Comparison of ENCODE assay signal across 8 cellular contexts in the genomic region with DNA sequence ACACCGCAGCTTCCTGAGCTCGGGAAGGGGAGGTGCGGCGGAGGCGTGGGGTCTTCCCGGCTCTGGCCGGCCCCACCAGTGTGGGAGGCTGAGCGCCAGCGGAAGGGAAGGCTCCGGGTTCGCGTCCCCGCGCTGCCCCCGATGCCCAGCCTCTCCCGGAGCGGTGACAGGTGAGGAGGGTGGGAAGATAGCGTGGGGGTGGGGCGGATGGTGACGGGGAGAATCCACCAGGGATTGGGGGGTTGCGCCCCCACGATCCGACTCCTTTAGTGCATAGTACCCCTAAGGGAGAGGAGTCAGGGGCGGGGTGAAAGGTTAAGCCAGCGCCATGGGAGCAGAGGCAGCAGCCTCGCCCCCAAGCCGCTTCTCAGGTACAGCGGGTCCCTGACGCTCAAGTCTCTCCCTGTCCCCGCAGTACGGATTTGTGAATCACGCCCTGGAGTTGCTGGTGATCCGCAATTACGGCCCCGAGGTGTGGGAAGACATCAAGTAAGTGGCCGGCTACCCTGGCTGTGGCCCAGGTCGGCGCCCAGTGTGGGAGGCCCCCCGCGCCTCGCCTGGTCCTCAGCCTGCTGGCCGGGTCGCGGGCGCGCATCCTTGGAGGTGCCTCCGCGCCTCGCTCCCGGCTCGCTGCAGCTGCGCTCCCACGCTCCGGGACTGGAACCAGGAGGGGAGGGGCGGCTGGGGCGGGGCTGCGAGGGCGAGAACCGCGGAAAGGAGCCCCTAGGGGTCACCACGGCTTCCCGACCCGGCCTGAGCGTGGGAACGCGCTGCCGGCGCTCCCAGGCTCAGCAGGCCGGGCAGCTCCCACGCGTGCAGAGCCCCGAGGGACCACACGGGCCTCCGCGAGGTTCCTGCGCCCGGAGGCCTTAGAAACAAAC.
A peak's percentile ranks its signal among the peaks of the same experiment; 100 is the strongest.
DNase-seq lines count a peak whose midpoint lies in the region; ATAC-seq and TF ChIP-seq lines count a peak whose summit lies in the region.
"Had no signal": no experiment of that assay in that cellular context is flagged by ENCODE, and none has a peak within 500 bp of the region (broad histone marks: within the 10 kb centered on the region; RNA-seq: fewer than 3 reads in every experiment).

No MANE protein-coding gene starts in this region.

- H3K27ac ChIP-seq in HEK293 (ENCODE audit: extremely low read depth, low read depth, low read length) (peak overlapping the region; percentile 85; the same call in 1 of the 2 replicates), caudate nucleus (ENCODE audit: low read depth, low read length) (peak overlapping the region; percentile 92), layer of hippocampus (ENCODE audit: low read depth, low read length) (peak overlapping the region; percentile 84)

- peaks cover 2% of the 10 kb centered on the region for H3K9me3 Mint-ChIP-seq in stimulated activated memory B cell treated with anti-CD40 and anti-IgM and Interleukin-4, amounts not matched to agents 10 μg/mL and 1 μg/mL and 100 μg/mL, for 72 hours

- H3K4me1 Mint-ChIP-seq in stimulated activated memory B cell treated with anti-CD40 and anti-IgM and Interleukin-4, amounts not matched to agents 10 μg/mL and 1 μg/mL and 100 μg/mL, for 72 hours, result no peaks in the 10 kb centered on the region
- H3K4me1 Mint-ChIP-seq: central memory CD8-positive, alpha-beta T cell had no signal

- H3K9me3 ChIP-seq in HEK293 (ENCODE audit: control insufficient read depth, insufficient read depth, low read depth, low read length), result no peaks in the 10 kb centered on the region

- ATAC-seq in GM18498 (IDR thresholded peaks at IDR 0.05; ENCODE audit: unreplicated experiment), result peak; percentile 21
- peak; percentile 37 for ATAC-seq in stimulated activated memory B cell treated with anti-CD40 and anti-IgM and Interleukin-4, amounts not matched to agents 10 μg/mL and 1 μg/mL and 100 μg/mL, for 72 hours

- DNase-seq in NCI-H510A treated with DMSO at 0.1 percent for 48 hours (lab: John Stamatoyannopoulos, UW) (peak; percentile 1), caudate nucleus (lab: John Stamatoyannopoulos, UW) (peak in 55 of 61 donors; percentile 5 to 78 (median 43)), SIG-M5 treated with dmso at 0.1 percent for 504 hours (lab: John Stamatoyannopoulos, UW; ENCODE audit: unreplicated experiment) (no peak)

- H3K4me3 Mint-ChIP-seq in stimulated activated memory B cell treated with anti-CD40 and anti-IgM and Interleukin-4, amounts not matched to agents 10 μg/mL and 1 μg/mL and 100 μg/mL, for 72 hours, result peak overlapping the region; percentile 39
- H3K4me3 Mint-ChIP-seq: central memory CD8-positive, alpha-beta T cell had no signal

- TF ChIP-seq CTCF in HEK293 (tag by site-specific recombination; IDR thresholded peaks at IDR 0.05), result peak; percentile 46; the same call in 1 of the 2 replicates

- no peaks in the 10 kb centered on the region for H3K36me3 ChIP-seq in HEK293 (ENCODE audit: control insufficient read depth in 2 of 2, insufficient read depth in 1 of 2, low read length in 2 of 2)

- H3K27me3 Mint-ChIP-seq in stimulated activated memory B cell treated with anti-CD40 and anti-IgM and Interleukin-4, amounts not matched to agents 10 μg/mL and 1 μg/mL and 100 μg/mL, for 72 hours, result peaks cover 21% of the 10 kb centered on the region

- CTCF ChIA-PET in HEK293 (lab: Yijun Ruan, JAX), result no interaction called here

- H3K27me3 ChIP-seq in layer of hippocampus (ENCODE audit: control insufficient read depth, insufficient read depth, low read length), result no peaks in the 10 kb centered on the region

- POLR2A ChIA-PET in HEK293 (lab: Yijun Ruan, JAX), result interaction anchor here (1.0 kb wide), 1 partner anchor 54 kb away, joined by 3 read pairs; no protein-coding TSS in a partner anchor

- peak overlapping the region; percentile 68 for H3K4me3 ChIP-seq in HEK293 (ENCODE audit: low read depth, low read length)

- no peak overlapping the region for H3K27ac Mint-ChIP-seq in stimulated activated memory B cell treated with anti-CD40 and anti-IgM and Interleukin-4, amounts not matched to agents 10 μg/mL and 1 μg/mL and 100 μg/mL, for 72 hours

- no peaks in the 10 kb centered on the region for H3K4me1 ChIP-seq in HEK293 (ENCODE audit: control insufficient read depth, insufficient read depth, low read length)

- no peaks in the 10 kb centered on the region for H3K36me3 Mint-ChIP-seq in stimulated activated memory B cell treated with anti-CD40 and anti-IgM and Interleukin-4, amounts not matched to agents 10 μg/mL and 1 μg/mL and 100 μg/mL, for 72 hours

TF ChIP-seq in HEK293, 187 proteins besides CTCF, POLR2A, EP300 and RAD21 (continues in another document):
- no peak for TF ChIP-seq IKZF3 (tag by site-specific recombination; IDR thresholded peaks at IDR 0.05)
- peak; percentile 49 for TF ChIP-seq ZNF335 (tag by site-specific recombination; conservative IDR thresholded peaks at IDR 0.05)
- TF ChIP-seq, protein P1, sequence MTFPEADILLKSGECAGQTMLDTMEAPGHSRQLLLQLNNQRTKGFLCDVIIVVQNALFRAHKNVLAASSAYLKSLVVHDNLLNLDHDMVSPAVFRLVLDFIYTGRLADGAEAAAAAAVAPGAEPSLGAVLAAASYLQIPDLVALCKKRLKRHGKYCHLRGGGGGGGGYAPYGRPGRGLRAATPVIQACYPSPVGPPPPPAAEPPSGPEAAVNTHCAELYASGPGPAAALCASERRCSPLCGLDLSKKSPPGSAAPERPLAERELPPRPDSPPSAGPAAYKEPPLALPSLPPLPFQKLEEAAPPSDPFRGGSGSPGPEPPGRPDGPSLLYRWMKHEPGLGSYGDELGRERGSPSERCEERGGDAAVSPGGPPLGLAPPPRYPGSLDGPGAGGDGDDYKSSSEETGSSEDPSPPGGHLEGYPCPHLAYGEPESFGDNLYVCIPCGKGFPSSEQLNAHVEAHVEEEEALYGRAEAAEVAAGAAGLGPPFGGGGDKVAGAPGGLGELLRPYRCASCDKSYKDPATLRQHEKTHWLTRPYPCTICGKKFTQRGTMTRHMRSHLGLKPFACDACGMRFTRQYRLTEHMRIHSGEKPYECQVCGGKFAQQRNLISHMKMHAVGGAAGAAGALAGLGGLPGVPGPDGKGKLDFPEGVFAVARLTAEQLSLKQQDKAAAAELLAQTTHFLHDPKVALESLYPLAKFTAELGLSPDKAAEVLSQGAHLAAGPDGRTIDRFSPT (tag by site-specific recombination; IDR thresholded peaks at IDR 0.05), result 0 out of 2 replicates have a peak, but pooled peaks have one; percentile 6
- peak; percentile 70; the same call in 1 of the 2 replicates for TF ChIP-seq EGR2 (tag by site-specific recombination; IDR thresholded peaks at IDR 0.05; ENCODE audit: low read depth)
- 0 out of 2 replicates have a peak, but pooled peaks have one; percentile 24 for TF ChIP-seq ZNF600 (tag by site-specific recombination; IDR thresholded peaks at IDR 0.05)
- TF ChIP-seq ZNF692 (tag by site-specific recombination; IDR thresholded peaks at IDR 0.05), result peak; percentile 14; the same call in 1 of the 2 replicates
- TF ChIP-seq GLIS2 (tag by site-specific recombination; IDR thresholded peaks at IDR 0.05), result peak; percentile 84
- peak; percentile 71 for TF ChIP-seq GLIS1 (tag by site-specific recombination; IDR thresholded peaks at IDR 0.05)
- TF ChIP-seq HOXC10 (CRISPR knock-in tag; IDR thresholded peaks at IDR 0.05), result 0 out of 2 replicates have a peak, but pooled peaks have one; percentile 17
- TF ChIP-seq ZBTB20 (tag by site-specific recombination; IDR thresholded peaks at IDR 0.05), result 0 out of 2 replicates have a peak, but pooled peaks have one; percentile 27
- TF ChIP-seq ZBTB48 (tag by site-specific recombination; IDR thresholded peaks at IDR 0.05), result no peak; the same call in 1 of the 2 replicates
- no peak for TF ChIP-seq ZBTB49 (tag by site-specific recombination; IDR thresholded peaks at IDR 0.05; ENCODE audit: low read depth)
- 0 out of 2 replicates have a peak, but pooled peaks have one; percentile 3 for TF ChIP-seq ZFP69B (tag by site-specific recombination; IDR thresholded peaks at IDR 0.05)
- TF ChIP-seq, protein P2, sequence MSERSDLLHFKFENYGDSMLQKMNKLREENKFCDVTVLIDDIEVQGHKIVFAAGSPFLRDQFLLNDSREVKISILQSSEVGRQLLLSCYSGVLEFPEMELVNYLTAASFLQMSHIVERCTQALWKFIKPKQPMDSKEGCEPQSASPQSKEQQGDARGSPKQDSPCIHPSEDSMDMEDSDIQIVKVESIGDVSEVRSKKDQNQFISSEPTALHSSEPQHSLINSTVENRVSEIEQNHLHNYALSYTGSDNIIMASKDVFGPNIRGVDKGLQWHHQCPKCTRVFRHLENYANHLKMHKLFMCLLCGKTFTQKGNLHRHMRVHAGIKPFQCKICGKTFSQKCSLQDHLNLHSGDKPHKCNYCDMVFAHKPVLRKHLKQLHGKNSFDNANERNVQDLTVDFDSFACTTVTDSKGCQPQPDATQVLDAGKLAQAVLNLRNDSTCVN (tag by site-specific recombination; optimal IDR thresholded peaks at IDR 0.05), result peak; percentile 73
